15 cellular contexts compared by ENCODE assay signal in genomic region chr10:104706886-104707285, GRCh38.
DNase-seq lines count a peak whose midpoint lies in the region; TF ChIP-seq lines count a peak whose summit lies in the region.
"Had no signal": no experiment of that assay in that cellular context is flagged by ENCODE, and none has a peak within 500 bp of the region (broad histone marks: within the 10 kb centered on the region; RNA-seq: fewer than 3 reads in every experiment).

No MANE protein-coding gene starts in this region.

- TF ChIP-seq CTCF in epithelial cell of proximal tubule (conservative IDR thresholded peaks at IDR 0.05; ENCODE audit: low read depth, low read length) = no peak
- no peak for TF ChIP-seq CTCF in adrenal gland (IDR thresholded peaks at IDR 0.05)
- no peak for TF ChIP-seq CTCF in brain microvascular endothelial cell (IDR thresholded peaks at IDR 0.05; ENCODE audit: low read depth, low read length, missing control alignments)

- no peak for TF ChIP-seq POLR2A in adrenal gland (IDR thresholded peaks at IDR 0.05)

- intact Hi-C loops in adrenal gland (cut with DNase I) = no loop called here

- H3K4me1 ChIP-seq in adrenal gland (replicated peaks in 1 of 2) = no peaks in the 10 kb centered on the region
- H3K4me1 ChIP-seq: A549, BLaER1 had no signal

- H3K4me3 ChIP-seq in epithelial cell of proximal tubule (ENCODE audit: low read depth, low read length) (no peak overlapping the region), adrenal gland (no peak overlapping the region), brain microvascular endothelial cell (ENCODE audit: low read depth, low read length) (no peak overlapping the region)
- H3K4me3 ChIP-seq: A549, BLaER1 had no signal

- in situ Hi-C loops in brain microvascular endothelial cell (cut with HindIII; ENCODE audit: low pct_ligation_motif_present, low sequenced_read_pairs) = no loop called here

- H3K27ac ChIP-seq in adrenal gland (no peak overlapping the region), brain microvascular endothelial cell (no peak overlapping the region)
- H3K27ac ChIP-seq: 22Rv1, A549, BLaER1, HL-60 had no signal

- 61 to 77% (median 66%) methylated on average over 4 of the region's 4 CpGs for WGBS in adrenal gland, 4 donors

- no peaks in the 10 kb centered on the region for H3K9me3 ChIP-seq in adrenal gland (replicated peaks in 1 of 3)
- H3K9me3 ChIP-seq: A549, BLaER1 had no signal

- H3K27me3 ChIP-seq in adrenal gland = no peaks in the 10 kb centered on the region
- no peaks in the 10 kb centered on the region for H3K27me3 ChIP-seq in brain microvascular endothelial cell (replicated peaks)
- H3K27me3 ChIP-seq: BLaER1 had no signal

- H3K36me3 ChIP-seq in adrenal gland (replicated peaks in 1 of 2) (no peaks in the 10 kb centered on the region), brain microvascular endothelial cell (replicated peaks) (no peaks in the 10 kb centered on the region)
- H3K36me3 ChIP-seq: BLaER1 had no signal

- DNase-seq in DMS79 treated with DMSO at 0.1 percent for 48 hours (lab: John Stamatoyannopoulos, UW) (peak; percentile 8), DMS79 (lab: John Stamatoyannopoulos, UW) (no peak), epithelial cell of proximal tubule (ENCODE audit: low read depth) (peak; percentile 53), kidney glomerular epithelial cell (lab: John Stamatoyannopoulos, UW) (peak; percentile 64), adrenal gland (no peak), brain microvascular endothelial cell (no peak)
- no peak for DNase-seq in stimulated activated CD4-positive, alpha-beta T cell treated with anti-CD3 and anti-CD28 coated beads, Interleukin-12 subunit alpha, Interleukin-12 subunit beta, amount 100 ng/mL, for 4 hours
- DNase-seq: CD4-positive, alpha-beta memory T cell; GOT3; H7; HFFc6 had no signal

Comparison
In these comparisons a context has a peak if more than half of its experiments do, and no peak if none do; other contexts are left out.
1. DNase-seq: peak in DMS79 treated with DMSO at 0.1 percent for 48 hours (single experiment), epithelial cell of proximal tubule (single experiment) and kidney glomerular epithelial cell (single experiment); none in DMS79 (single experiment), adrenal gland (0 of 7), stimulated activated CD4-positive, alpha-beta T cell treated with anti-CD3 and anti-CD28 coated beads, Interleukin-12 subunit alpha, Interleukin-12 subunit beta, amount 100 ng/mL, for 4 hours (single experiment) and brain microvascular endothelial cell (single experiment).